33 cellular contexts compared by ENCODE assay signal in the genomic region with DNA sequence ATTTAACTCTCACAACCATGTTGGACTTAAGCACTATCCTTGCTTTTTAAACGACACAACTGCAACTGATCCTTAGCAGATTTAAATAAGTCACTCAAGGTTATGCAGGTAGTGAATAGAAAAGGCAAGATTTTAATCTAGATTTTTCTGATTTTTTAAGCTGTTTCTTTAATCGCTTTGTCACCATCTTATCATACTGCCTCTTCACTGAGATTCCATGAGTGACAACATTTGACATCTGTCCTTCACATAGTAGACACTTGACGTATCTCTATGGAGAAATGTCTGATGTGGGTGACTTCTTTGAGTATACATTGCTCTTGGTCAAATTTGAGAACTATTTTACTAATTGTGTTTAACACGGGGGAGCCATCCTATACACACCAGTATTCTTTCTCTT.
"Had no signal": no experiment of that assay in that cellular context is flagged by ENCODE, and none has a peak within 500 bp of the region (broad histone marks: within the 10 kb centered on the region; RNA-seq: fewer than 3 reads in every experiment).

No MANE protein-coding gene starts in this region.

- H3K4me3 ChIP-seq: ascending aorta, cardiac muscle cell had no signal

- H3K27ac ChIP-seq: ascending aorta, cardiac muscle cell, VCaP had no signal

- H3K27me3 Mint-ChIP-seq: activated B cell treated with CpG ODN at 0.5 μM for 24 hours; activated CD4-positive, alpha-beta T cell treated with anti-CD3 and anti-CD28 coated beads, Interleukin-2, amount 10 ng/mL, durations not matched to agents 24 days and 14 days; activated CD8-positive, alpha-beta T cell treated with anti-CD3 and anti-CD28 coated beads for 36 hours; activated T-helper 17 cell treated with anti-CD3 and anti-CD28 coated beads, Interleukin-2, amount 50 U/mL, for 72 hours; brain had no signal

- H3K4me1 Mint-ChIP-seq: activated B cell treated with CpG ODN at 0.5 μM for 24 hours; activated CD4-positive, alpha-beta T cell treated with anti-CD3 and anti-CD28 coated beads, Interleukin-2, amount 10 ng/mL, durations not matched to agents 24 days and 14 days; activated T-helper 17 cell treated with anti-CD3 and anti-CD28 coated beads, Interleukin-2, amount 50 U/mL, for 72 hours; brain; central memory CD8-positive, alpha-beta T cell had no signal

- H3K9me3 ChIP-seq: ascending aorta had no signal

- H3K9me3 Mint-ChIP-seq: activated B cell treated with CpG ODN at 0.5 μM for 24 hours; activated CD4-positive, alpha-beta T cell treated with anti-CD3 and anti-CD28 coated beads, Interleukin-2, amount 10 ng/mL, durations not matched to agents 24 days and 14 days; activated naive CD4-positive, alpha-beta T cell treated with anti-CD3 and anti-CD28 coated beads for 36 hours; activated T-helper 1 cell treated with anti-CD3 and anti-CD28 coated beads, Interleukin-12 subunit alpha, Interleukin-12 subunit beta, Interleukin-2, Interleukin-4 antibody, amounts not matched to agents 30 ng/mL and 10 ng/mL and 1 ng/mL, durations not matched to agents 14 hours and 24 hours and 36 hours; activated T-helper 17 cell treated with anti-CD3 and anti-CD28 coated beads, Interleukin-2, amount 50 U/mL, for 72 hours; brain; central memory CD8-positive, alpha-beta T cell; T-helper 1 cell treated with Interleukin-12 subunit alpha and Interleukin-12 subunit beta and Interleukin-4 antibody, amounts not matched to agents 30 μg/mL and 1 μg/mL, for 36 hours; T-helper 2 cell treated with Interferon-gamma antibody and Interleukin-4, amounts not matched to agents 5 μg/mL and 100 μg/mL, for 36 hours had no signal

- ATAC-seq: activated naive CD4-positive, alpha-beta T cell treated with anti-CD3 and anti-CD28 coated beads, Interleukin-2, amount 50 U/mL, for 72 hours; activated T-helper 17 cell treated with anti-CD3 and anti-CD28 coated beads, Interleukin-2, amount 50 U/mL, for 72 hours had no signal

- H3K36me3 ChIP-seq: ascending aorta, cardiac muscle cell had no signal

- H3K27me3 ChIP-seq: ascending aorta, cardiac muscle cell had no signal

- DNase-seq: activated B cell treated with CpG ODN at 0.5 μM for 24 hours; activated CD4-positive, alpha-beta T cell treated with anti-CD3 and anti-CD28 coated beads for 4 hours; activated CD4-positive, alpha-beta T cell treated with anti-CD3 and anti-CD28 coated beads, Interleukin-2, amount 10 ng/mL, durations not matched to agents 24 days and 14 days; activated CD4-positive, alpha-beta T cell treated with anti-CD3 and anti-CD28 coated beads, Interleukin-2, amount 50 U/mL, for 1 hour; activated CD4-positive, alpha-beta T cell treated with anti-CD3 and anti-CD28 coated beads, Interleukin-2, amount 50 U/mL, for 4 hours; activated CD4-positive, CD25-positive, alpha-beta regulatory T cell treated with anti-CD3 and anti-CD28 coated beads, Interleukin-2, amount 50 U/mL, for 72 hours; activated CD8-positive, alpha-beta memory T cell treated with anti-CD3 and anti-CD28 coated beads, Interleukin-2, amount 50 U/mL, for 4 hours; activated effector memory CD4-positive, alpha-beta T cell treated with anti-CD3 and anti-CD28 coated beads, Interleukin-2, amount 50 U/mL, for 16 hours; activated gamma-delta T cell treated with Interleukin-2 at 50 U/mL for 16 hours; activated naive CD4-positive, alpha-beta T cell; activated naive CD4-positive, alpha-beta T cell treated with anti-CD3 and anti-CD28 coated beads for 36 hours; activated naive CD4-positive, alpha-beta T cell treated with anti-CD3 and anti-CD28 coated beads, Interleukin-2, amount 50 U/mL, for 16 hours; activated T-cell treated with anti-CD3 and anti-CD28 coated beads for 4 hours; activated T-cell treated with anti-CD3 and anti-CD28 coated beads, Interleukin-2, amount 50 U/mL, for 1 hour; activated T-cell treated with anti-CD3 and anti-CD28 coated beads, Interleukin-2, amount 50 U/mL, for 48 hours; amygdala; anterior cingulate cortex; caudate nucleus; cerebellar nuclear complex; SW 1271; T-helper 1 cell; T-helper 9 cell had no signal

- H3K27ac Mint-ChIP-seq: activated B cell treated with CpG ODN at 0.5 μM for 24 hours; activated CD4-positive, alpha-beta T cell treated with anti-CD3 and anti-CD28 coated beads, Interleukin-2, amount 10 ng/mL, durations not matched to agents 24 days and 14 days; activated naive CD4-positive, alpha-beta T cell treated with anti-CD3 and anti-CD28 coated beads for 36 hours; activated naive CD4-positive, alpha-beta T cell treated with anti-CD3 and anti-CD28 coated beads, Interleukin-2, amount 50 U/mL, for 72 hours; activated T-helper 1 cell treated with anti-CD3 and anti-CD28 coated beads, Interleukin-12 subunit alpha, Interleukin-12 subunit beta, Interleukin-2, Interleukin-4 antibody, amounts not matched to agents 30 ng/mL and 10 ng/mL and 1 ng/mL, durations not matched to agents 14 hours and 24 hours and 36 hours; activated T-helper 17 cell treated with anti-CD3 and anti-CD28 coated beads, Interleukin-2, amount 50 U/mL, for 72 hours; brain; T-helper 1 cell treated with Interleukin-12 subunit alpha and Interleukin-12 subunit beta and Interleukin-4 antibody, amounts not matched to agents 30 μg/mL and 1 μg/mL, for 36 hours; T-helper 2 cell treated with Interferon-gamma antibody and Interleukin-4, amounts not matched to agents 5 μg/mL and 100 μg/mL, for 36 hours had no signal

- H3K36me3 Mint-ChIP-seq: activated naive CD4-positive, alpha-beta T cell treated with anti-CD3 and anti-CD28 coated beads, Interleukin-2, amount 50 U/mL, for 72 hours; brain had no signal

- H3K4me3 Mint-ChIP-seq: activated B cell treated with CpG ODN at 0.5 μM for 24 hours; activated CD4-positive, alpha-beta T cell treated with anti-CD3 and anti-CD28 coated beads, Interleukin-2, amount 10 ng/mL, durations not matched to agents 24 days and 14 days; activated CD8-positive, alpha-beta T cell treated with anti-CD3 and anti-CD28 coated beads for 36 hours; activated naive CD4-positive, alpha-beta T cell treated with anti-CD3 and anti-CD28 coated beads for 36 hours; activated T-helper 1 cell treated with anti-CD3 and anti-CD28 coated beads, Interleukin-12 subunit alpha, Interleukin-12 subunit beta, Interleukin-2, Interleukin-4 antibody, amounts not matched to agents 30 ng/mL and 10 ng/mL and 1 ng/mL, durations not matched to agents 14 hours and 24 hours and 36 hours; activated T-helper 17 cell treated with anti-CD3 and anti-CD28 coated beads, Interleukin-2, amount 50 U/mL, for 72 hours; brain; central memory CD8-positive, alpha-beta T cell; T-helper 1 cell treated with Interleukin-12 subunit alpha and Interleukin-12 subunit beta and Interleukin-4 antibody, amounts not matched to agents 30 μg/mL and 1 μg/mL, for 36 hours; T-helper 2 cell treated with Interferon-gamma antibody and Interleukin-4, amounts not matched to agents 5 μg/mL and 100 μg/mL, for 36 hours had no signal
